35 cellular contexts compared by ENCODE assay signal in the genomic region with DNA sequence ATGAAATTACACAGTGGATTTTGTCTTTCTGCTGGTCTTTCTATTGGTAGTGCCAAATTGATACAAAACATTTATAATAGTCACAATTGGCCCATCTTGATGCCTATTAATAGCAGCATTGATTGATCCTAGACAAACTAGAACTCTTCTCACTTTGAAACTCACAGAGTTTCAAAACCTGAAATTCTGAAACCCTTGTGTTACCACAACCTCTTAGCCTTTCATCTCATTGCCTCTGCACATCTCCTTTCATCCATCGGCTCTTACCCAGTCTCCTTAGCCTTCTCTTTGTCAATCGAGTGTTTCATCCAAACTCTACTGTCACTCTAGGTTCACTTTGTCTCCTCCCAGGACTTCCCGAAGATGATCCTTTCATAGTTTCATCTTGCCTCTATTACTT. TPM values are rescaled to one million over a fixed set of nuclear protein-coding genes. Genes with fewer than 3 reads are reported as not detected.
"Had no signal": no experiment of that assay in that cellular context is flagged by ENCODE, and none has a peak within 500 bp of the region (broad histone marks: within the 10 kb centered on the region; RNA-seq: fewer than 3 reads in every experiment).

No MANE protein-coding gene starts in this region.

- H3K36me3 ChIP-seq: MG63 had no signal

- H3K4me3 ChIP-seq: MG63 had no signal

- DNase-seq: Karpas-422, Kasumi-1, MG63, MV-4-11, NCI-H1048, NCI-H1092, NCI-H1092 treated with DMSO at 0.1 percent for 48 hours, NCI-H1105, NCI-H1105 treated with DMSO at 0.1 percent for 48 hours, NCI-H1417, NCI-H1417 treated with DMSO at 0.1 percent for 48 hours, NCI-H1436, NCI-H1436 treated with DMSO at 0.1 percent for 48 hours, NCI-H146, NCI-H1694, NCI-H187, NCI-H187 treated with DMSO at 0.1 percent for 48 hours, NCI-H1930, NCI-H2029, NCI-H2029 treated with DMSO at 0.1 percent for 48 hours, NCI-H2081, NCI-H2081 treated with DMSO at 0.1 percent for 48 hours, NCI-H2107, NCI-H2171, NCI-H2227 treated with DMSO at 0.1 percent for 48 hours, NCI-H226, NCI-H345, NCI-H510A, NCI-H510A treated with DMSO at 0.1 percent for 48 hours, NCI-H524, NCI-H524 treated with DMSO at 0.1 percent for 48 hours had no signal

- H3K27me3 ChIP-seq: MG63 had no signal

- H3K9me3 ChIP-seq: MG63 had no signal

RNA-seq across cellular contexts. Expression of a gene that starts 22.1 kb away (rescaled TPM):
- total RNA-seq: LHCN-M2, M059J, MCF 10A, NCI-H460 had no signal
